In genomic region chr5:147382776-147383175, GRCh38 we compare ENCODE assay signal across 1 cellular context.
TF ChIP-seq lines count a peak whose summit lies in the region.

No MANE protein-coding gene starts in this region.

TF ChIP-seq in GM23338, 12 proteins besides CTCF, POLR2A, EP300 and RAD21 (continued from another document):
- no peak for TF ChIP-seq ZNF462 (CRISPR knock-in tag; IDR thresholded peaks at IDR 0.05)
